8 cellular contexts compared by ENCODE assay signal in genomic region chr20:47360207-47360488, GRCh38. TPM values are rescaled to one million over a fixed set of nuclear protein-coding genes. Genes with fewer than 3 reads are reported as not detected.
DNase-seq lines count a peak whose midpoint lies in the region; ATAC-seq and TF ChIP-seq lines count a peak whose summit lies in the region.

No MANE protein-coding gene starts in this region.

- H3K36me3 Mint-ChIP-seq in Calu3 (ENCODE audit: insufficient read depth, unreplicated experiment) (peaks cover 67% of the 10 kb centered on the region), endothelial cell (ENCODE audit: low read depth, unreplicated experiment) (no peaks in the 10 kb centered on the region), neural crest cell (ENCODE audit: low read depth) (no peaks in the 10 kb centered on the region)

- H3K27ac Mint-ChIP-seq in Calu3 (ENCODE audit: unreplicated experiment) (no peak overlapping the region), endothelial cell (ENCODE audit: unreplicated experiment) (no peak overlapping the region), neural crest cell (ENCODE audit: unreplicated experiment) (peak overlapping the region; percentile 99)

- H3K4me1 Mint-ChIP-seq in Calu3 (ENCODE audit: low read depth, unreplicated experiment) (no peaks in the 10 kb centered on the region), endothelial cell (ENCODE audit: unreplicated experiment) (peaks cover 69% of the 10 kb centered on the region), neural crest cell (peaks cover 53% of the 10 kb centered on the region)

- TF ChIP-seq CTCF in Calu3 (IDR thresholded peaks at IDR 0.05; ENCODE audit: unreplicated experiment) (no peak), endothelial cell (IDR thresholded peaks at IDR 0.05; ENCODE audit: unreplicated experiment) (no peak), neural crest cell (conservative IDR thresholded peaks at IDR 0.05) (no peak)

- no TSS peak for BruUV-seq in Calu3 (replicated peaks; lab: Mats Ljungman, UMichigan)

- ATAC-seq in HG03457 (IDR thresholded peaks at IDR 0.05; ENCODE audit: unreplicated experiment) (no peak), GM21367 (IDR thresholded peaks at IDR 0.05; ENCODE audit: unreplicated experiment) (no peak)

- intact Hi-C loops in Calu3 (cut with micrococcal nuclease; ENCODE audit: unreplicated experiment): loop anchor here (1.0 kb wide), 1 partner anchor 86 kb away; no protein-coding TSS in a partner anchor

- H3K9me3 Mint-ChIP-seq in Calu3 (ENCODE audit: low read depth, unreplicated experiment) (no peaks in the 10 kb centered on the region), endothelial cell (ENCODE audit: unreplicated experiment) (no peaks in the 10 kb centered on the region), neural crest cell (no peaks in the 10 kb centered on the region)

- CTCF ChIA-PET in Calu3 (lab: Charles Lee): interaction anchor here (0.6 to 11.2 kb wide), 10 partner anchors 23 to 144 kb away, joined by 3 to 136 read pairs (median 6); no protein-coding TSS in a partner anchor

- DNase-seq in Calu3 (peak; percentile 76), NCI-H460 (ENCODE audit: extremely low read depth, low read depth) (peak; percentile 76), endothelial cell (ENCODE audit: low spot score) (no peak), neural crest cell (ENCODE audit: low read depth, low spot score) (no peak), globus pallidus (ENCODE audit: low spot score) (no peak), hippocampal formation (lab: John Stamatoyannopoulos, UW) (no peak)

- H3K4me3 Mint-ChIP-seq in Calu3 (ENCODE audit: low read depth, unreplicated experiment): no peak overlapping the region
- H3K4me3 Mint-ChIP-seq in endothelial cell (ENCODE audit: unreplicated experiment): peak overlapping the region; percentile 37
- peak overlapping the region; percentile 56 for H3K4me3 Mint-ChIP-seq in neural crest cell

- H3K27me3 Mint-ChIP-seq in Calu3 (ENCODE audit: unreplicated experiment) (no peaks in the 10 kb centered on the region), endothelial cell (ENCODE audit: unreplicated experiment) (peaks cover 20% of the 10 kb centered on the region), neural crest cell (ENCODE audit: low read depth) (no peaks in the 10 kb centered on the region)

RNA-seq across cellular contexts. Expression of gene ZMYND8, which starts 3.6 kb away (rescaled TPM):
- 53.1 and 77.3 TPM in 2 replicates for total RNA-seq in Calu3 (2022)
- 19.3 and 20.6 TPM in 2 replicates for total RNA-seq in NCI-H460 (2014; rRNA removed; shearing (Covaris generic))
- 15.4 and 16.6 TPM in 2 replicates for polyA plus RNA-seq in NCI-H460 (2014; cell fraction: nucleus; rRNA removed)
- total RNA-seq in endothelial cell (ENCODE audit: unreplicated experiment): 109 TPM
- total RNA-seq in neural crest cell: 86.0 and 92.1 TPM in 2 replicates

Comparison
In these comparisons a context has a peak if more than half of its experiments do, and no peak if none do; other contexts are left out.
1. DNase-seq: peak in Calu3 (single experiment) and NCI-H460 (single experiment); none in endothelial cell (single experiment), neural crest cell (single experiment), globus pallidus (single experiment) and hippocampal formation (0 of 2).